ENCODE assay signal across 14 cellular contexts in the genomic region with DNA sequence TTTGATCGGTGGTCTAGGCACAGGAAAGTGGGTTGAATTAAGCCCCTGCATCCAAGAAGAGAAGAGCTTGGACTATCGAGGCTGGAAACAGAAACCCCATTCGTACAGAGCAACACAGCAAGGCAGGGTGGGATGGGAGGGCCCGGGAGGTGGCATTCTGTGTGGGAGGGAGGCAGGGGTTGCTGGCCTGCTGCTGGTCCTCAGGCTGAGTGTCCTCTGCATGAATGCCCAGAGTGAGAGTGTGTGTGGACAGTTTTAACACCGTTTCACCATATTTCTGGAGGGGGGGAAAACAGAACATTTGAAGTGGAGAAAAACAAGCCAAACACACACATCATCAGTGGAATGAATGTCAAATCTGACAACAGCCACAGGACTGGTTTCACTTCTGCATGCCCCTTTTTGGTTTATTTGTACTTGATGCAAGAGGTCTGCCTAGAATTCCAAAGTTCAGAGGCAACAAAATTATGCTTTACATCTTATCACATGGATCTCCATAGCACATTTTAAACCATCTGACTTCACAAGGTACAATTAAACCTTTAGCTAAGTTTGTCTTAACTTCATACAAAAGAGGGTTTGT. TPM values are rescaled to one million over a fixed set of nuclear protein-coding genes. Genes with fewer than 3 reads are reported as not detected.
DNase-seq lines count a peak whose midpoint lies in the region; ATAC-seq and TF ChIP-seq lines count a peak whose summit lies in the region.
"Had no signal": no experiment of that assay in that cellular context is flagged by ENCODE, and none has a peak within 500 bp of the region (broad histone marks: within the 10 kb centered on the region; RNA-seq: fewer than 3 reads in every experiment).

No MANE protein-coding gene starts in this region.

- no peaks in the 10 kb centered on the region for H3K9me3 Mint-ChIP-seq in stimulated activated memory B cell treated with anti-CD40 and anti-IgM and Interleukin-4, amounts not matched to agents 10 μg/mL and 1 μg/mL and 100 μg/mL, for 72 hours
- no peaks in the 10 kb centered on the region for H3K9me3 Mint-ChIP-seq in HFFc6
- H3K9me3 Mint-ChIP-seq: activated T-helper 17 cell treated with anti-CD3 and anti-CD28 coated beads, Interleukin-2, amount 50 U/mL, for 72 hours; naive thymus-derived CD8-positive, alpha-beta T cell had no signal

- H3K4me3 ChIP-seq in gastrocnemius medialis = no peak overlapping the region

- no peaks in the 10 kb centered on the region for H3K27me3 Mint-ChIP-seq in stimulated activated memory B cell treated with anti-CD40 and anti-IgM and Interleukin-4, amounts not matched to agents 10 μg/mL and 1 μg/mL and 100 μg/mL, for 72 hours
- H3K27me3 Mint-ChIP-seq in HFFc6 (ENCODE audit: insufficient read depth) = peaks cover 2% of the 10 kb centered on the region

- no peak for TF ChIP-seq POLR2A in gastrocnemius medialis (IDR thresholded peaks at IDR 0.05)

- in situ Hi-C loops in gastrocnemius medialis (cut with MboI; ENCODE audit: low sequenced_read_pairs in 4 of 4) = no loop called here

- intact Hi-C loops in gastrocnemius medialis (cut with DNase I; ENCODE audit: low total_unique reads) = no loop called here

- H3K27ac ChIP-seq in gastrocnemius medialis = no peak overlapping the region
- H3K27ac ChIP-seq: brain microvascular endothelial cell, epithelial cell of prostate had no signal

- H3K27me3 ChIP-seq in gastrocnemius medialis = no peaks in the 10 kb centered on the region

- DNase-seq in NAMALWA (ENCODE audit: low spot score) (peak; percentile 7), gastrocnemius medialis (no peak), DMS53 (lab: John Stamatoyannopoulos, UW) (no peak), HFFc6 (no peak)
- DNase-seq: brain microvascular endothelial cell; COR-L47; Karpas-422; naive thymus-derived CD8-positive, alpha-beta T cell had no signal

- no peaks in the 10 kb centered on the region for H3K4me1 ChIP-seq in gastrocnemius medialis

- peaks cover 1% of the 10 kb centered on the region for H3K36me3 Mint-ChIP-seq in stimulated activated memory B cell treated with anti-CD40 and anti-IgM and Interleukin-4, amounts not matched to agents 10 μg/mL and 1 μg/mL and 100 μg/mL, for 72 hours
- H3K36me3 Mint-ChIP-seq in HFFc6 (ENCODE audit: low read depth) = no peaks in the 10 kb centered on the region
- H3K36me3 Mint-ChIP-seq: naive thymus-derived CD8-positive, alpha-beta T cell had no signal

- TF ChIP-seq CTCF in gastrocnemius medialis (IDR thresholded peaks at IDR 0.05 in 4 of 5, conservative IDR thresholded peaks at IDR 0.05 in 1 of 5) (no peak), HFFc6 (IDR thresholded peaks at IDR 0.05) (no peak)

- H3K4me1 Mint-ChIP-seq in stimulated activated memory B cell treated with anti-CD40 and anti-IgM and Interleukin-4, amounts not matched to agents 10 μg/mL and 1 μg/mL and 100 μg/mL, for 72 hours = peaks cover 15% of the 10 kb centered on the region
- H3K4me1 Mint-ChIP-seq in HFFc6 (ENCODE audit: low read depth) = no peaks in the 10 kb centered on the region
- H3K4me1 Mint-ChIP-seq: activated T-helper 17 cell treated with anti-CD3 and anti-CD28 coated beads, Interleukin-2, amount 50 U/mL, for 72 hours; naive thymus-derived CD8-positive, alpha-beta T cell had no signal

- H3K36me3 ChIP-seq in gastrocnemius medialis = no peaks in the 10 kb centered on the region
- H3K36me3 ChIP-seq: brain microvascular endothelial cell had no signal

- ATAC-seq in GM19455 (IDR thresholded peaks at IDR 0.05; ENCODE audit: unreplicated experiment) (peak; percentile 56), HG02970 (IDR thresholded peaks at IDR 0.05; ENCODE audit: low FRiP score, unreplicated experiment) (peak; percentile 57), gastrocnemius medialis (no peak)
- ATAC-seq in stimulated activated memory B cell treated with anti-CD40 and anti-IgM and Interleukin-4, amounts not matched to agents 10 μg/mL and 1 μg/mL and 100 μg/mL, for 72 hours = peak; percentile 83
- ATAC-seq: activated CD4-positive, CD25-positive, alpha-beta regulatory T cell treated with anti-CD3 and anti-CD28 coated beads, Interleukin-2, amount 50 U/mL, for 24 hours; activated T-helper 17 cell treated with anti-CD3 and anti-CD28 coated beads, Interleukin-2, amount 50 U/mL, for 72 hours; naive thymus-derived CD8-positive, alpha-beta T cell had no signal

- H3K9me3 ChIP-seq in gastrocnemius medialis = no peaks in the 10 kb centered on the region

- H3K4me3 Mint-ChIP-seq in stimulated activated memory B cell treated with anti-CD40 and anti-IgM and Interleukin-4, amounts not matched to agents 10 μg/mL and 1 μg/mL and 100 μg/mL, for 72 hours = peak overlapping the region; percentile 17
- H3K4me3 Mint-ChIP-seq in HFFc6 = no peak overlapping the region
- H3K4me3 Mint-ChIP-seq: activated T-helper 17 cell treated with anti-CD3 and anti-CD28 coated beads, Interleukin-2, amount 50 U/mL, for 72 hours; naive thymus-derived CD8-positive, alpha-beta T cell had no signal

- H3K27ac Mint-ChIP-seq in stimulated activated memory B cell treated with anti-CD40 and anti-IgM and Interleukin-4, amounts not matched to agents 10 μg/mL and 1 μg/mL and 100 μg/mL, for 72 hours = peak overlapping the region; percentile 64
- no peak overlapping the region for H3K27ac Mint-ChIP-seq in HFFc6
- H3K27ac Mint-ChIP-seq: activated T-helper 17 cell treated with anti-CD3 and anti-CD28 coated beads, Interleukin-2, amount 50 U/mL, for 72 hours; naive thymus-derived CD8-positive, alpha-beta T cell had no signal

RNA-seq across cellular contexts. Expression of a gene that starts 11.1 kb away (rescaled TPM):
- total RNA-seq in gastrocnemius medialis = not detected
- total RNA-seq in HFFc6 (2021; fragmentation: NEBNext Ultra II Directional; extraction: Animal tissue kit (Norgen Biotek cat#: 25700)) = not detected
- total RNA-seq: activated T-helper 17 cell treated with anti-CD3 and anti-CD28 coated beads, Interleukin-2, amount 50 U/mL, for 72 hours; naive thymus-derived CD8-positive, alpha-beta T cell had no signal

Comparison
In these comparisons a context has a peak if more than half of its experiments do, and no peak if none do; other contexts are left out.
1. ATAC-seq: peak in GM19455 (single experiment), HG02970 (single experiment) and stimulated activated memory B cell treated with anti-CD40 and anti-IgM and Interleukin-4, amounts not matched to agents 10 μg/mL and 1 μg/mL and 100 μg/mL, for 72 hours (single experiment); none in gastrocnemius medialis (0 of 2).